Comparison of ENCODE assay signal across 25 cellular contexts in the genomic region with DNA sequence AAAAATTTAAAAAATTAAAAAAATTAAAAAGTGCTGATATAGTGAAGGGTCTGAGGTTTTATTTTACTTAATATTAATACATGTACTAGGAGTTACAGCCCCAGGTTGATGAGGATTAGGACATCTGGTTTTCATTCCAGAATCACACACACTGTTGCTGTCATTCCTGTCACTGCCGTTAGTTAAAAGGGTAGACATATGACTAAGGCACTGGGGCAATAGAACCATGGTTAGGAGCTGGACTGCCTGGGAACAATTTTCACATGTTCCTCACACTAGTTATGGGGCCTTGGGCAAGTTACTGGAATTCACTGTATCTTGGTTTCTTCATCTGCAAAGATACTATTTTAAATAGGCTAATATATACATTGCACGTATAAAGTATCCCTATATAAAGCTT.
"Had no signal": no experiment of that assay in that cellular context is flagged by ENCODE, and none has a peak within 500 bp of the region (broad histone marks: within the 10 kb centered on the region; RNA-seq: fewer than 3 reads in every experiment).

No MANE protein-coding gene starts in this region.

- H3K4me2 ChIP-seq: neural progenitor cell had no signal

- H3K4me1 ChIP-seq: esophagus squamous epithelium, gastrocnemius medialis, neural progenitor cell, parathyroid adenoma, right lobe of liver, suprapubic skin, vagina had no signal

- H3K4me3 ChIP-seq: coronary artery, esophagus squamous epithelium, gastrocnemius medialis, neural progenitor cell, right lobe of liver, suprapubic skin, vagina had no signal

- ATAC-seq: effector memory CD8-positive, alpha-beta T cell; gastrocnemius medialis; left lobe of liver; naive thymus-derived CD4-positive, alpha-beta T cell; right lobe of liver; stimulated activated naive B cell treated with anti-CD40 and anti-IgM and Interleukin-4, amounts not matched to agents 10 μg/mL and 1 μg/mL and 100 μg/mL, for 72 hours; stimulated activated naive CD8-positive, alpha-beta T cell treated with anti-CD3 and anti-CD28 coated beads, Interleukin-15, amount 100 ng/mL, for 72 hours had no signal

- H3K9ac ChIP-seq: neural progenitor cell, parathyroid adenoma had no signal

- H3K4me3 Mint-ChIP-seq: effector memory CD8-positive, alpha-beta T cell; mesothelial cell of epicardium; naive thymus-derived CD4-positive, alpha-beta T cell; nephron; neural progenitor cell; stimulated activated naive B cell treated with anti-CD40 and anti-IgM and Interleukin-4, amounts not matched to agents 10 μg/mL and 1 μg/mL and 100 μg/mL, for 72 hours; stimulated activated naive CD8-positive, alpha-beta T cell treated with anti-CD3 and anti-CD28 coated beads, Interleukin-15, amount 100 ng/mL, for 72 hours had no signal

- H2AFZ ChIP-seq: neural progenitor cell, parathyroid adenoma had no signal

- H3K79me2 ChIP-seq: parathyroid adenoma had no signal

- H3K27me3 Mint-ChIP-seq: progenitor cell of endocrine pancreas; stimulated activated naive B cell treated with anti-CD40 and anti-IgM and Interleukin-4, amounts not matched to agents 10 μg/mL and 1 μg/mL and 100 μg/mL, for 72 hours; stimulated activated naive CD8-positive, alpha-beta T cell treated with anti-CD3 and anti-CD28 coated beads, Interleukin-15, amount 100 ng/mL, for 72 hours had no signal

- H3K27me3 ChIP-seq: esophagus squamous epithelium, gastrocnemius medialis, neural progenitor cell, right lobe of liver, suprapubic skin, vagina had no signal

- H3K4me1 Mint-ChIP-seq: mesothelial cell of epicardium; naive thymus-derived CD4-positive, alpha-beta T cell; nephron; neural progenitor cell; stimulated activated naive B cell treated with anti-CD40 and anti-IgM and Interleukin-4, amounts not matched to agents 10 μg/mL and 1 μg/mL and 100 μg/mL, for 72 hours; stimulated activated naive CD8-positive, alpha-beta T cell treated with anti-CD3 and anti-CD28 coated beads, Interleukin-15, amount 100 ng/mL, for 72 hours had no signal

- H3K27ac Mint-ChIP-seq: effector memory CD8-positive, alpha-beta T cell; mesothelial cell of epicardium; naive thymus-derived CD4-positive, alpha-beta T cell; nephron; neural progenitor cell; progenitor cell of endocrine pancreas; stimulated activated naive B cell treated with anti-CD40 and anti-IgM and Interleukin-4, amounts not matched to agents 10 μg/mL and 1 μg/mL and 100 μg/mL, for 72 hours; stimulated activated naive CD8-positive, alpha-beta T cell treated with anti-CD3 and anti-CD28 coated beads, Interleukin-15, amount 100 ng/mL, for 72 hours had no signal

- DNase-seq: dermis blood vessel endothelial cell; effector memory CD8-positive, alpha-beta T cell; erythroblast; esophagus squamous epithelium; gastrocnemius medialis; head of caudate nucleus; kidney; mesenchymal stem cell; naive thymus-derived CD4-positive, alpha-beta T cell; right lobe of liver; small intestine; stimulated activated CD4-positive, alpha-beta T cell treated with anti-CD3 and anti-CD28 coated beads, Interleukin-15, amount 100 ng/mL, for 24 hours; stimulated activated CD4-positive, alpha-beta T cell treated with anti-CD3 and anti-CD28 coated beads, Interleukin-2, amount 100 ng/mL, for 48 hours; stimulated activated naive B cell treated with anti-CD40 and anti-IgM and Interleukin-4, amounts not matched to agents 10 μg/mL and 1 μg/mL and 100 μg/mL, for 72 hours; stimulated activated naive CD8-positive, alpha-beta T cell treated with anti-CD3 and anti-CD28 coated beads, Interleukin-15, amount 100 ng/mL, for 72 hours; trophoblast cell had no signal

- H3K9me3 ChIP-seq: gastrocnemius medialis, right lobe of liver, vagina had no signal

- H3K27ac ChIP-seq: coronary artery, esophagus squamous epithelium, gastrocnemius medialis, neural progenitor cell, parathyroid adenoma, right lobe of liver, suprapubic skin, vagina had no signal

- H3K36me3 ChIP-seq: esophagus squamous epithelium, gastrocnemius medialis, neural progenitor cell, right lobe of liver, suprapubic skin, vagina had no signal

- H3K36me3 Mint-ChIP-seq: neural progenitor cell; stimulated activated naive B cell treated with anti-CD40 and anti-IgM and Interleukin-4, amounts not matched to agents 10 μg/mL and 1 μg/mL and 100 μg/mL, for 72 hours had no signal
